8 cellular contexts compared by ENCODE assay signal in genomic region chrX:54807524-54808108, GRCh38. TPM values are rescaled to one million over a fixed set of nuclear protein-coding genes. Genes with fewer than 3 reads are reported as not detected.
DNase-seq lines count a peak whose midpoint lies in the region; ATAC-seq lines count a peak whose summit lies in the region.

Gene MAGED2 (plus strand): TSS chrX:54807745. CDS start chrX:54809332, 1,587 bp downstream.

- ATAC-seq in stimulated activated naive CD8-positive, alpha-beta T cell treated with anti-CD3 and anti-CD28 coated beads, Interleukin-15, Interleukin-2, amounts not matched to agents 100 U/mL and 50 U/mL, for 24 hours: peak; percentile 43
- no peak for ATAC-seq in GM18867 (IDR thresholded peaks at IDR 0.05; ENCODE audit: unreplicated experiment)

- peak within 1 kb of the TSS; percentile 95 for H3K27ac Mint-ChIP-seq in activated T-cell treated with anti-CD3 and anti-CD28 coated beads, Interleukin-2, amount 50 U/mL, for 24 hours

- H3K9me3 Mint-ChIP-seq in activated T-cell treated with anti-CD3 and anti-CD28 coated beads, Interleukin-2, amount 50 U/mL, for 24 hours: no peaks in the 10 kb centered on the region

- H3K27ac ChIP-seq in epithelial cell of prostate: peak within 1 kb of the TSS; percentile 62

- DNase-seq in Caki2 (ENCODE audit: low read depth): peak; percentile 6
- DNase-seq in NCI-H1930 (lab: John Stamatoyannopoulos, UW): peak; percentile 23 to 36
- peak; percentile 53 for DNase-seq in activated T-cell treated with anti-CD3 and anti-CD28 coated beads, Interleukin-2, amount 50 U/mL, for 24 hours
- no peak for DNase-seq in epithelial cell of prostate (ENCODE audit: low read depth, low spot score)
- DNase-seq in mesenteric fat pad (ENCODE audit: low spot score): no peak
- DNase-seq in stimulated activated naive CD8-positive, alpha-beta T cell treated with anti-CD3 and anti-CD28 coated beads, Interleukin-15, Interleukin-2, amounts not matched to agents 100 U/mL and 50 U/mL, for 24 hours: peak; percentile 29
- no peak for DNase-seq in HuH-7.5 (ENCODE audit: low spot score)

- peak within 1 kb of the TSS; percentile 85 for H3K4me3 Mint-ChIP-seq in activated T-cell treated with anti-CD3 and anti-CD28 coated beads, Interleukin-2, amount 50 U/mL, for 24 hours

- H3K27me3 Mint-ChIP-seq in activated T-cell treated with anti-CD3 and anti-CD28 coated beads, Interleukin-2, amount 50 U/mL, for 24 hours: peaks cover 32% of the 10 kb centered on the region

- peaks cover 15% of the 10 kb centered on the region for H3K4me1 Mint-ChIP-seq in activated T-cell treated with anti-CD3 and anti-CD28 coated beads, Interleukin-2, amount 50 U/mL, for 24 hours (ENCODE audit: low read depth)

- H3K36me3 Mint-ChIP-seq in activated T-cell treated with anti-CD3 and anti-CD28 coated beads, Interleukin-2, amount 50 U/mL, for 24 hours (ENCODE audit: low read depth): peaks cover 19% of the 10 kb centered on the region

- in situ Hi-C loops in Caki2 (cut with HindIII; ENCODE audit: low pct_unique_long_range_greater_than_20kb, low sequenced_read_pairs): no loop called here

RNA-seq across cellular contexts. Expression of gene MAGED2, which starts in this region (rescaled TPM):
- 282 and 284 TPM in 2 replicates for total RNA-seq in Caki2 (2014; rRNA removed; shearing (Covaris generic); ENCODE audit: low replicate concordance)
- total RNA-seq in mesenteric fat pad: 62.9 TPM

Comparison
In these comparisons a context has a peak if more than half of its experiments do, and no peak if none do; other contexts are left out.
1. DNase-seq: peak in Caki2 (single experiment), NCI-H1930 (2 of 2), activated T-cell treated with anti-CD3 and anti-CD28 coated beads, Interleukin-2, amount 50 U/mL, for 24 hours (single experiment) and stimulated activated naive CD8-positive, alpha-beta T cell treated with anti-CD3 and anti-CD28 coated beads, Interleukin-15, Interleukin-2, amounts not matched to agents 100 U/mL and 50 U/mL, for 24 hours (single experiment); none in epithelial cell of prostate (single experiment), mesenteric fat pad (single experiment) and HuH-7.5 (single experiment).